In genomic region chr7:82331234-82331633, GRCh38 we compare ENCODE assay signal across 1 cellular context.
TF ChIP-seq lines count a peak whose summit lies in the region.

No MANE protein-coding gene starts in this region.

TF ChIP-seq in SK-N-SH, 30 proteins besides CTCF, POLR2A, EP300 and RAD21 (continued from another document):
- TF ChIP-seq REST (IDR thresholded peaks at IDR 0.05; ENCODE audit: low read depth, low read length) (no peak), ELF1 (IDR thresholded peaks at IDR 0.05) (no peak)
